Comparison of ENCODE assay signal across 18 cellular contexts in genomic region chr14:99936056-99936455, GRCh38.
DNase-seq lines count a peak whose midpoint lies in the region; ATAC-seq, FAIRE-seq and TF ChIP-seq lines count a peak whose summit lies in the region.
"Had no signal": no experiment of that assay in that cellular context is flagged by ENCODE, and none has a peak within 500 bp of the region (broad histone marks: within the 10 kb centered on the region; RNA-seq: fewer than 3 reads in every experiment).

No MANE protein-coding gene starts in this region.

- H3K4me1 ChIP-seq in astrocyte (ENCODE audit: insufficient read depth, low read length) (no peaks in the 10 kb centered on the region), uterus (no peaks in the 10 kb centered on the region)

- H3K9me3 ChIP-seq in astrocyte (ENCODE audit: insufficient read depth, low read depth, low read length) (no peaks in the 10 kb centered on the region), uterus (no peaks in the 10 kb centered on the region)
- H3K9me3 ChIP-seq: SK-N-SH had no signal

- H3K27me3 ChIP-seq in astrocyte (ENCODE audit: insufficient read depth, low read length) (no peaks in the 10 kb centered on the region), uterus (no peaks in the 10 kb centered on the region)

- no peak for ATAC-seq in stimulated activated naive CD8-positive, alpha-beta T cell treated with anti-CD3 and anti-CD28 coated beads, Interleukin-15, amount 100 ng/mL, for 72 hours
- no peak for ATAC-seq in stimulated activated naive CD8-positive, alpha-beta T cell treated with anti-CD3 and anti-CD28 coated beads, Interleukin-15, Interleukin-2, amounts not matched to agents 100 U/mL and 50 U/mL, for 24 hours
- no peak for ATAC-seq in activated CD4-positive, alpha-beta T cell treated with anti-CD3 and anti-CD28 coated beads for 36 hours
- ATAC-seq in HG03139 (IDR thresholded peaks at IDR 0.05; ENCODE audit: unreplicated experiment) = no peak
- ATAC-seq: Right ventricle myocardium inferior had no signal

- no peaks in the 10 kb centered on the region for H4K20me1 ChIP-seq in astrocyte (ENCODE audit: insufficient read depth, low read length)

- intact Hi-C loops in activated CD4-positive, alpha-beta T cell treated with anti-CD3 and anti-CD28 coated beads for 36 hours (cut with DNase I, micrococcal nuclease) = no loop called here
- intact Hi-C loops in uterus (cut with DNase I; ENCODE audit: low total_unique reads) = no loop called here

- H3K36me3 ChIP-seq in astrocyte (ENCODE audit: insufficient read depth, low read length) (peaks cover 3% of the 10 kb centered on the region), uterus (no peaks in the 10 kb centered on the region)

- CTCF ChIA-PET in activated CD4-positive, alpha-beta T cell treated with anti-CD3 and anti-CD28 coated beads for 36 hours (lab: Charles Lee) = interaction anchor here (0.6 kb wide), 1 partner anchor 130 kb away, joined by 3 read pairs; no protein-coding TSS in a partner anchor

- peaks cover 7% of the 10 kb centered on the region for H3K36me3 Mint-ChIP-seq in astrocyte (ENCODE audit: low read depth, unreplicated experiment)
- no peaks in the 10 kb centered on the region for H3K36me3 Mint-ChIP-seq in activated CD4-positive, alpha-beta T cell treated with anti-CD3 and anti-CD28 coated beads for 36 hours (ENCODE audit: low read depth)
- H3K36me3 Mint-ChIP-seq: CD14-positive monocyte had no signal

- H3K9me3 Mint-ChIP-seq in stimulated activated naive CD8-positive, alpha-beta T cell treated with anti-CD3 and anti-CD28 coated beads, Interleukin-15, amount 100 ng/mL, for 72 hours = no peaks in the 10 kb centered on the region
- peaks cover 2% of the 10 kb centered on the region for H3K9me3 Mint-ChIP-seq in astrocyte (ENCODE audit: unreplicated experiment)
- H3K9me3 Mint-ChIP-seq in activated CD4-positive, alpha-beta T cell treated with anti-CD3 and anti-CD28 coated beads for 36 hours (ENCODE audit: low read depth) = no peaks in the 10 kb centered on the region

- POLR2A ChIA-PET in activated CD4-positive, alpha-beta T cell treated with anti-CD3 and anti-CD28 coated beads for 36 hours (lab: Charles Lee) = interaction anchor here (0.6 kb wide), 1 partner anchor 1727 kb away, joined by 5 read pairs; no protein-coding TSS in a partner anchor

- DNase-seq in stimulated activated naive CD8-positive, alpha-beta T cell treated with anti-CD3 and anti-CD28 coated beads, Interleukin-15, amount 100 ng/mL, for 72 hours = no peak
- DNase-seq in stimulated activated naive CD8-positive, alpha-beta T cell treated with anti-CD3 and anti-CD28 coated beads, Interleukin-15, Interleukin-2, amounts not matched to agents 100 U/mL and 50 U/mL, for 24 hours = no peak
- peak; percentile 81 for DNase-seq in astrocyte (ENCODE audit: low read depth)
- DNase-seq in non-pigmented ciliary epithelial cell (ENCODE audit: low read depth) = peak; percentile 9
- no peak for DNase-seq in stimulated activated CD4-positive, alpha-beta T cell treated with anti-CD3 and anti-CD28 coated beads, Interleukin-4, amount 100 ng/mL, for 1 hour
- DNase-seq in activated CD4-positive, alpha-beta T cell treated with anti-CD3 and anti-CD28 coated beads for 36 hours = no peak
- no peak for DNase-seq in uterus
- DNase-seq: DMS53, NCI-H1048, NCI-H2107, SK-N-SH had no signal

- H3K27ac ChIP-seq in astrocyte (ENCODE audit: low read depth, low read length) (no peak overlapping the region), uterus (no peak overlapping the region)
- H3K27ac ChIP-seq: 22Rv1 had no signal

- H3K27ac Mint-ChIP-seq in stimulated activated naive CD8-positive, alpha-beta T cell treated with anti-CD3 and anti-CD28 coated beads, Interleukin-15, amount 100 ng/mL, for 72 hours = peak overlapping the region; percentile 53 to 95
- H3K27ac Mint-ChIP-seq in astrocyte (ENCODE audit: unreplicated experiment) = no peak overlapping the region
- H3K27ac Mint-ChIP-seq in activated CD4-positive, alpha-beta T cell treated with anti-CD3 and anti-CD28 coated beads for 36 hours = no peak overlapping the region

- peaks cover 10% of the 10 kb centered on the region for H3K4me1 Mint-ChIP-seq in stimulated activated naive CD8-positive, alpha-beta T cell treated with anti-CD3 and anti-CD28 coated beads, Interleukin-15, amount 100 ng/mL, for 72 hours
- H3K4me1 Mint-ChIP-seq in astrocyte (ENCODE audit: low read depth, unreplicated experiment) = peaks cover 6% of the 10 kb centered on the region
- peaks cover under 1% of the 10 kb centered on the region for H3K4me1 Mint-ChIP-seq in activated CD4-positive, alpha-beta T cell treated with anti-CD3 and anti-CD28 coated beads for 36 hours
- H3K4me1 Mint-ChIP-seq: CD14-positive monocyte had no signal

- no peak overlapping the region for H3K4me3 ChIP-seq in astrocyte (ENCODE audit: insufficient read depth, low read depth, low read length)
- no peak overlapping the region for H3K4me3 ChIP-seq in uterus
- H3K4me3 ChIP-seq: GM23338, K562 had no signal

- H2AFZ ChIP-seq in astrocyte (ENCODE audit: low read depth, low read length) = no peak overlapping the region
- H2AFZ ChIP-seq: GM23338 had no signal

- peak overlapping the region; percentile 23 for H3K4me2 ChIP-seq in astrocyte (ENCODE audit: low read length)
- H3K4me2 ChIP-seq: GM23338, SK-N-SH had no signal

- H3K9ac ChIP-seq in astrocyte (ENCODE audit: low read length) = peak overlapping the region; percentile 47
- H3K9ac ChIP-seq: SK-N-SH had no signal

- TF ChIP-seq CTCF in astrocyte (IDR thresholded peaks at IDR 0.05; ENCODE audit: insufficient read depth, low read depth, low read length) (no peak), uterus (IDR thresholded peaks at IDR 0.05) (no peak)

- no peak for FAIRE-seq in astrocyte (lab: Jason Lieb, UNC)
- FAIRE-seq: G401.6, K562 had no signal

- H3K4me3 Mint-ChIP-seq in stimulated activated naive CD8-positive, alpha-beta T cell treated with anti-CD3 and anti-CD28 coated beads, Interleukin-15, amount 100 ng/mL, for 72 hours = no peak overlapping the region
- H3K4me3 Mint-ChIP-seq in astrocyte (ENCODE audit: unreplicated experiment) = no peak overlapping the region
- no peak overlapping the region for H3K4me3 Mint-ChIP-seq in activated CD4-positive, alpha-beta T cell treated with anti-CD3 and anti-CD28 coated beads for 36 hours
- H3K4me3 Mint-ChIP-seq: CD14-positive monocyte, GM23338 had no signal

- H3K79me2 ChIP-seq in astrocyte (ENCODE audit: insufficient read depth, low read length) = no peaks in the 10 kb centered on the region

- TF ChIP-seq POLR2A in uterus (IDR thresholded peaks at IDR 0.05) = no peak

- peaks cover 19% of the 10 kb centered on the region for H3K27me3 Mint-ChIP-seq in stimulated activated naive CD8-positive, alpha-beta T cell treated with anti-CD3 and anti-CD28 coated beads, Interleukin-15, amount 100 ng/mL, for 72 hours
- no peaks in the 10 kb centered on the region for H3K27me3 Mint-ChIP-seq in astrocyte (ENCODE audit: low read depth, unreplicated experiment)
- H3K27me3 Mint-ChIP-seq in activated CD4-positive, alpha-beta T cell treated with anti-CD3 and anti-CD28 coated beads for 36 hours = no peaks in the 10 kb centered on the region

Comparison
In these comparisons a context has a peak if more than half of its experiments do, and no peak if none do; other contexts are left out.
1. DNase-seq: peak in astrocyte (single experiment) and non-pigmented ciliary epithelial cell (single experiment); none in stimulated activated naive CD8-positive, alpha-beta T cell treated with anti-CD3 and anti-CD28 coated beads, Interleukin-15, amount 100 ng/mL, for 72 hours (0 of 2), stimulated activated naive CD8-positive, alpha-beta T cell treated with anti-CD3 and anti-CD28 coated beads, Interleukin-15, Interleukin-2, amounts not matched to agents 100 U/mL and 50 U/mL, for 24 hours (single experiment), stimulated activated CD4-positive, alpha-beta T cell treated with anti-CD3 and anti-CD28 coated beads, Interleukin-4, amount 100 ng/mL, for 1 hour (single experiment), activated CD4-positive, alpha-beta T cell treated with anti-CD3 and anti-CD28 coated beads for 36 hours (single experiment) and uterus (0 of 2).
2. H3K27ac Mint-ChIP-seq: peak in stimulated activated naive CD8-positive, alpha-beta T cell treated with anti-CD3 and anti-CD28 coated beads, Interleukin-15, amount 100 ng/mL, for 72 hours (2 of 2); none in astrocyte (single experiment) and activated CD4-positive, alpha-beta T cell treated with anti-CD3 and anti-CD28 coated beads for 36 hours (single experiment).